20 cellular contexts compared by ENCODE assay signal in the genomic region with DNA sequence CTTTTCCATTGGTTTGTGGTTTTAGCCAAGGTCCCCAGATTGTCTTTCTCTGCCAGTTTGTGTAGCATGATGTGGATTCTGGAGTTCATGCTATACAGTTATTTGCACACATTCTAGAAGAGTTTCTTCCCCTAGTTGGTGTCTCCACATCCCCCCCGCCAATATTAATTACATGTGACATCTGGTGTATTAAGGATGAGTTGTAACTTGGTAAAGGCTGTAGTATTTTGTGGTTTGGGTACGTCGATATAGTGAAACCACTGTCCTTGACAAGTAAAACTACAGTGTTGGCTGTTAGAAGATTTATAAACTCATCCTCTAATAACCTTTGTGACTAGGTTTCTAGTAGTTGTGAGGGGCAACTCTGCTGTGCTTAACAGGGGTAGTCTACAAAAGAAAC. TPM values are rescaled to one million over a fixed set of nuclear protein-coding genes. Genes with fewer than 3 reads are reported as not detected.
A peak's percentile ranks its signal among the peaks of the same experiment; 100 is the strongest.
DNase-seq lines count a peak whose midpoint lies in the region; ATAC-seq and TF ChIP-seq lines count a peak whose summit lies in the region.
"Had no signal": no experiment of that assay in that cellular context is flagged by ENCODE, and none has a peak within 500 bp of the region (broad histone marks: within the 10 kb centered on the region; RNA-seq: fewer than 3 reads in every experiment).

No MANE protein-coding gene starts in this region.

- H3K4me1 ChIP-seq in suprapubic skin, result peaks cover 3% of the 10 kb centered on the region
- H3K4me1 ChIP-seq: esophagus muscularis mucosa, left lung, stomach, upper lobe of right lung had no signal

- H3K27ac Mint-ChIP-seq in activated CD4-positive, alpha-beta T cell treated with anti-CD3 and anti-CD28 coated beads for 36 hours, result peak overlapping the region; percentile 6
- peak overlapping the region; percentile 39 for H3K27ac Mint-ChIP-seq in activated CD4-positive, alpha-beta memory T cell treated with anti-CD3 and anti-CD28 coated beads, Interleukin-2, amount 10 ng/mL, durations not matched to agents 7 days and 5 days
- H3K27ac Mint-ChIP-seq: B cell had no signal

- no peak for DNase-seq in activated CD4-positive, alpha-beta T cell treated with anti-CD3 and anti-CD28 coated beads for 36 hours
- no peak for DNase-seq in activated CD4-positive, alpha-beta T cell treated with anti-CD3 and anti-CD28 coated beads for 4 hours
- DNase-seq in activated CD4-positive, alpha-beta memory T cell treated with anti-CD3 and anti-CD28 coated beads, Interleukin-2, amount 10 ng/mL, durations not matched to agents 7 days and 5 days, result no peak
- DNase-seq in left kidney (ENCODE audit: low read depth, low spot score) (peak; percentile 24), suprapubic skin (ENCODE audit: low spot score in 2 of 2) (no peak), caudate nucleus (lab: John Stamatoyannopoulos, UW) (no peak), NCI-H510A (lab: John Stamatoyannopoulos, UW) (no peak), cerebellum (ENCODE audit: low spot score) (no peak)
- DNase-seq: activated CD8-positive, alpha-beta memory T cell treated with anti-CD3 and anti-CD28 coated beads, Interleukin-2, amount 50 U/mL, for 48 hours; effector memory CD4-positive, alpha-beta T cell; left lung; NCI-H1417 treated with DMSO at 0.1 percent for 48 hours; NCI-H526; stomach; SW 1271; upper lobe of right lung had no signal

- H3K27ac ChIP-seq in suprapubic skin (peak overlapping the region; percentile 20), caudate nucleus (ENCODE audit: low read depth, low read length) (no peak overlapping the region)
- H3K27ac ChIP-seq: 22Rv1, esophagus muscularis mucosa, HL-60, left lung, stomach, upper lobe of right lung had no signal

- CTCF ChIA-PET in activated CD4-positive, alpha-beta T cell treated with anti-CD3 and anti-CD28 coated beads for 36 hours (lab: Charles Lee), result interaction anchor here (0.9 to 1.3 kb wide), 3 partner anchors 16 to 23 kb away, joined by 3 read pairs; a partner anchor contains a TSS
- CTCF ChIA-PET in activated CD4-positive, alpha-beta memory T cell treated with anti-CD3 and anti-CD28 coated beads, Interleukin-2, amount 10 ng/mL, durations not matched to agents 7 days and 5 days (lab: Charles Lee), result interaction anchor here (0.6 kb wide), 3 partner anchors 46 to 154 kb away, joined by 3 to 7 read pairs (median 4); no protein-coding TSS in a partner anchor

- TF ChIP-seq CTCF in suprapubic skin (IDR thresholded peaks at IDR 0.05), result no peak

- peaks cover 53% of the 10 kb centered on the region for H3K36me3 Mint-ChIP-seq in activated CD4-positive, alpha-beta T cell treated with anti-CD3 and anti-CD28 coated beads for 36 hours (ENCODE audit: low read depth)
- H3K36me3 Mint-ChIP-seq in activated CD4-positive, alpha-beta memory T cell treated with anti-CD3 and anti-CD28 coated beads, Interleukin-2, amount 10 ng/mL, durations not matched to agents 7 days and 5 days (ENCODE audit: low read depth), result peaks cover 52% of the 10 kb centered on the region

- WGBS in suprapubic skin, result 69% methylated on average over 3 of the region's 3 CpGs

- H3K36me3 ChIP-seq in suprapubic skin, result peaks cover 63% of the 10 kb centered on the region

- peak; percentile 42 for ATAC-seq in activated CD4-positive, alpha-beta T cell treated with anti-CD3 and anti-CD28 coated beads for 36 hours

- no peak overlapping the region for H3K4me3 Mint-ChIP-seq in activated CD4-positive, alpha-beta T cell treated with anti-CD3 and anti-CD28 coated beads for 36 hours
- no peak overlapping the region for H3K4me3 Mint-ChIP-seq in activated CD4-positive, alpha-beta memory T cell treated with anti-CD3 and anti-CD28 coated beads, Interleukin-2, amount 10 ng/mL, durations not matched to agents 7 days and 5 days
- H3K4me3 Mint-ChIP-seq: B cell had no signal

- H3K27me3 Mint-ChIP-seq in activated CD4-positive, alpha-beta T cell treated with anti-CD3 and anti-CD28 coated beads for 36 hours, result no peaks in the 10 kb centered on the region
- H3K27me3 Mint-ChIP-seq in activated CD4-positive, alpha-beta memory T cell treated with anti-CD3 and anti-CD28 coated beads, Interleukin-2, amount 10 ng/mL, durations not matched to agents 7 days and 5 days, result no peaks in the 10 kb centered on the region
- H3K27me3 Mint-ChIP-seq: B cell had no signal

- no peak for TF ChIP-seq EP300 in suprapubic skin (IDR thresholded peaks at IDR 0.05)

- H3K27me3 ChIP-seq in suprapubic skin, result no peaks in the 10 kb centered on the region
- H3K27me3 ChIP-seq: esophagus muscularis mucosa, left lung, stomach, upper lobe of right lung had no signal

- intact Hi-C loops in activated CD4-positive, alpha-beta T cell treated with anti-CD3 and anti-CD28 coated beads for 36 hours (cut with DNase I, micrococcal nuclease), result no loop called here

- H3K4me1 Mint-ChIP-seq in activated CD4-positive, alpha-beta T cell treated with anti-CD3 and anti-CD28 coated beads for 36 hours, result peaks cover 17% of the 10 kb centered on the region
- peaks cover 20% of the 10 kb centered on the region for H3K4me1 Mint-ChIP-seq in activated CD4-positive, alpha-beta memory T cell treated with anti-CD3 and anti-CD28 coated beads, Interleukin-2, amount 10 ng/mL, durations not matched to agents 7 days and 5 days
- H3K4me1 Mint-ChIP-seq: B cell had no signal

- H3K4me3 ChIP-seq in suprapubic skin, result no peak overlapping the region
- H3K4me3 ChIP-seq: esophagus muscularis mucosa, left lung, stomach, upper lobe of right lung had no signal

- POLR2A ChIA-PET in activated CD4-positive, alpha-beta T cell treated with anti-CD3 and anti-CD28 coated beads for 36 hours (lab: Charles Lee), result interaction anchor here (1.1 kb wide), 1 partner anchor 62 kb away, joined by 5 read pairs; no protein-coding TSS in a partner anchor
- POLR2A ChIA-PET in activated CD4-positive, alpha-beta memory T cell treated with anti-CD3 and anti-CD28 coated beads, Interleukin-2, amount 10 ng/mL, durations not matched to agents 7 days and 5 days (lab: Charles Lee), result interaction anchor here (0.8 to 2.2 kb wide), 3 partner anchors 9 to 128 kb away, joined by 3 to 6 read pairs (median 5); a partner anchor contains a TSS

- no peaks in the 10 kb centered on the region for H3K9me3 Mint-ChIP-seq in activated CD4-positive, alpha-beta T cell treated with anti-CD3 and anti-CD28 coated beads for 36 hours (ENCODE audit: low read depth)
- H3K9me3 Mint-ChIP-seq in activated CD4-positive, alpha-beta memory T cell treated with anti-CD3 and anti-CD28 coated beads, Interleukin-2, amount 10 ng/mL, durations not matched to agents 7 days and 5 days, result no peaks in the 10 kb centered on the region

- no peaks in the 10 kb centered on the region for H3K9me3 ChIP-seq in suprapubic skin
- H3K9me3 ChIP-seq: esophagus muscularis mucosa, left lung, stomach, upper lobe of right lung had no signal

- no peak for TF ChIP-seq POLR2A in suprapubic skin (IDR thresholded peaks at IDR 0.05)

RNA-seq across cellular contexts. Expression of a gene that starts 23.7 kb away (rescaled TPM):
- total RNA-seq in activated CD4-positive, alpha-beta T cell treated with anti-CD3 and anti-CD28 coated beads for 36 hours, result 10 to 100 TPM; 25.7 to 30.4 TPM
- 10 to 100 TPM; 48.4 to 49.9 TPM for total RNA-seq in activated CD4-positive, alpha-beta memory T cell treated with anti-CD3 and anti-CD28 coated beads, Interleukin-2, amount 10 ng/mL, durations not matched to agents 7 days and 5 days
- total RNA-seq in suprapubic skin, result 10 to 100 TPM; 18.5 to 57.2 (median 27.9) TPM
- total RNA-seq in cerebellum, result 44.4 TPM

RNA-seq across cellular contexts. Expression of a gene that starts 40.8 kb away (rescaled TPM):
- 100 to 1,000 TPM; 109 to 127 TPM for total RNA-seq in activated CD4-positive, alpha-beta T cell treated with anti-CD3 and anti-CD28 coated beads for 36 hours
- total RNA-seq in activated CD4-positive, alpha-beta memory T cell treated with anti-CD3 and anti-CD28 coated beads, Interleukin-2, amount 10 ng/mL, durations not matched to agents 7 days and 5 days, result 100 to 1,000 TPM; 135 to 148 TPM
- total RNA-seq in suprapubic skin (100 to 1,000 TPM in 1 of 4 donors, 10 to 100 TPM in 3; 49.1 to 105 (median 55.5) TPM), cerebellum (79.4 TPM)

RNA-seq across cellular contexts. Expression of a gene that starts 47.7 kb away (rescaled TPM):
- total RNA-seq in activated CD4-positive, alpha-beta T cell treated with anti-CD3 and anti-CD28 coated beads for 36 hours, result 100 to 1,000 TPM; 105 to 112 TPM
- 100 to 1,000 TPM; 100 TPM for total RNA-seq in activated CD4-positive, alpha-beta memory T cell treated with anti-CD3 and anti-CD28 coated beads, Interleukin-2, amount 10 ng/mL, durations not matched to agents 7 days and 5 days
- total RNA-seq in suprapubic skin, result 100 to 1,000 TPM in 1 of 4 donors, 10 to 100 TPM in 3; 57.9 to 148 (median 61.8) TPM
- 76.0 TPM for total RNA-seq in cerebellum

RNA-seq across cellular contexts. Expression of a gene that starts 52.0 kb away (rescaled TPM):
- total RNA-seq in activated CD4-positive, alpha-beta T cell treated with anti-CD3 and anti-CD28 coated beads for 36 hours, result 10 to 100 TPM; 25.8 to 26.0 TPM
- 10 to 100 TPM; 21.6 to 24.5 TPM for total RNA-seq in activated CD4-positive, alpha-beta memory T cell treated with anti-CD3 and anti-CD28 coated beads, Interleukin-2, amount 10 ng/mL, durations not matched to agents 7 days and 5 days
- total RNA-seq in suprapubic skin, result 10 to 100 TPM; 44.3 to 55.4 (median 50.7) TPM
- total RNA-seq in cerebellum, result 37.2 TPM

RNA-seq across cellular contexts. Expression of a gene that starts 55.6 kb away (rescaled TPM):
- 100 to 1,000 TPM in 1 of 2 experiments, 10 to 100 TPM in 1; 90.8 to 108 TPM for total RNA-seq in activated CD4-positive, alpha-beta T cell treated with anti-CD3 and anti-CD28 coated beads for 36 hours
- 100 to 1,000 TPM in 1 of 2 experiments, 10 to 100 TPM in 1; 98.1 to 108 TPM for total RNA-seq in activated CD4-positive, alpha-beta memory T cell treated with anti-CD3 and anti-CD28 coated beads, Interleukin-2, amount 10 ng/mL, durations not matched to agents 7 days and 5 days
- total RNA-seq in suprapubic skin (100 to 1,000 TPM in 1 of 4 donors, 10 to 100 TPM in 3; 45.0 to 104 (median 63.1) TPM), cerebellum (26.8 TPM)
